Comparison of ENCODE assay signal across 11 cellular contexts in genomic region chr10:633279-634245, GRCh38. TPM values are rescaled to one million over a fixed set of nuclear protein-coding genes. Genes with fewer than 3 reads are reported as not detected.
DNase-seq lines count a peak whose midpoint lies in the region; ATAC-seq and TF ChIP-seq lines count a peak whose summit lies in the region.
"Had no signal": no experiment of that assay in that cellular context is flagged by ENCODE, and none has a peak within 500 bp of the region (broad histone marks: within the 10 kb centered on the region; RNA-seq: fewer than 3 reads in every experiment).

No MANE protein-coding gene starts in this region.

- H3K36me3 ChIP-seq in gastroesophageal sphincter (no peaks in the 10 kb centered on the region), tibial artery (peaks cover 0 to 5% (median 0%) of the 10 kb centered on the region in 3 donors)

- no peaks in the 10 kb centered on the region for H3K27me3 Mint-ChIP-seq in nephron progenitor cell (ENCODE audit: low read depth, poor library complexity)

- DNase-seq in SHP77 (lab: John Stamatoyannopoulos, UW) (peak; percentile 33 to 47), nephron progenitor cell (no peak), tibial artery (peak in 1 of 2 donors; percentile 86), HEK293T (ENCODE audit: extremely low spot score) (no peak)
- DNase-seq: effector CD4-positive, alpha-beta T cell; NCI-H1436; NCI-H526 treated with DMSO at 0.1 percent for 48 hours had no signal

- H3K4me1 ChIP-seq in gastroesophageal sphincter, result peaks cover 0 to 89% (median 7%) of the 10 kb centered on the region in 3 donors
- H3K4me1 ChIP-seq in tibial artery, result peaks cover 0 to 30% (median 11%) of the 10 kb centered on the region in 4 donors

- peaks cover 37% of the 10 kb centered on the region for H3K36me3 Mint-ChIP-seq in nephron progenitor cell (ENCODE audit: low read depth)

- POLR2A ChIA-PET in HEK293T (lab: Yijun Ruan, JAX), result interaction anchor here (1.5 kb wide), 1 partner anchor 8 kb away, joined by 3 read pairs; no protein-coding TSS in a partner anchor

- CTCF ChIA-PET in HEK293T (lab: Yijun Ruan, JAX), result no interaction called here

- intact Hi-C loops in tibial artery (cut with DNase I; ENCODE audit: low total_unique reads), result no loop called here

- H3K4me1 Mint-ChIP-seq in nephron progenitor cell, result peaks cover 57% of the 10 kb centered on the region

- ATAC-seq in gastroesophageal sphincter, result peak; percentile 71
- ATAC-seq in GM21619 (IDR thresholded peaks at IDR 0.05; ENCODE audit: unreplicated experiment), result no peak
- no peak for ATAC-seq in HG02973 (IDR thresholded peaks at IDR 0.05; ENCODE audit: unreplicated experiment)
- ATAC-seq: HCT116 had no signal

- H3K27me3 ChIP-seq in gastroesophageal sphincter (no peaks in the 10 kb centered on the region), tibial artery (no peaks in the 10 kb centered on the region)

- peak overlapping the region; percentile 92 for H3K27ac Mint-ChIP-seq in nephron progenitor cell

- no peak for TF ChIP-seq EP300 in gastroesophageal sphincter (IDR thresholded peaks at IDR 0.05)

- TF ChIP-seq CTCF in gastroesophageal sphincter (IDR thresholded peaks at IDR 0.05), result peak in 1 of 4 experiments; percentile 9
- no peak for TF ChIP-seq CTCF in nephron progenitor cell (IDR thresholded peaks at IDR 0.05)
- TF ChIP-seq CTCF in tibial artery (IDR thresholded peaks at IDR 0.05), result no peak

- TF ChIP-seq POLR2A in gastroesophageal sphincter (IDR thresholded peaks at IDR 0.05), result peak in 1 of 2 donors; percentile 24

- H3K9me3 ChIP-seq in gastroesophageal sphincter (no peaks in the 10 kb centered on the region), tibial artery (no peaks in the 10 kb centered on the region)

- H3K4me3 ChIP-seq in gastroesophageal sphincter (peak overlapping the region in 1 of 2 donors; percentile 36), tibial artery (peak overlapping the region; percentile 32 to 35)

- no peak overlapping the region for H3K4me3 Mint-ChIP-seq in nephron progenitor cell

- H3K27ac ChIP-seq in gastroesophageal sphincter, result peak overlapping the region; percentile 50 to 85 (median 84)
- peak overlapping the region; percentile 70 to 74 for H3K27ac ChIP-seq in tibial artery

- H3K9me3 Mint-ChIP-seq in nephron progenitor cell, result peaks cover 16% of the 10 kb centered on the region

- 31 to 42% methylated on average over 10 to 12 of the region's 39 CpGs for WGBS in gastroesophageal sphincter (ENCODE audit: low coverage in 1 of 2), 2 donors

TF ChIP-seq in HEK293T, 16 proteins besides CTCF, POLR2A, EP300 and RAD21:
- TF ChIP-seq FOXM1 (IDR thresholded peaks at IDR 0.05; ENCODE audit: borderline replicate concordance) (no peak), LEF1 (IDR thresholded peaks at IDR 0.05; ENCODE audit: borderline replicate concordance) (no peak), BHLHE40 (IDR thresholded peaks at IDR 0.05; ENCODE audit: borderline replicate concordance) (no peak), FOXK2 (IDR thresholded peaks at IDR 0.05) (no peak), ELF4 (IDR thresholded peaks at IDR 0.05) (no peak), TARDBP (IDR thresholded peaks at IDR 0.05) (no peak), NFRKB (IDR thresholded peaks at IDR 0.05) (no peak), FOXA1 (IDR thresholded peaks at IDR 0.05) (no peak), PKNOX1 (IDR thresholded peaks at IDR 0.05) (no peak), SUZ12 (IDR thresholded peaks at IDR 0.05) (no peak), CTBP1 (IDR thresholded peaks at IDR 0.05; ENCODE audit: borderline replicate concordance) (no peak), HDGF (IDR thresholded peaks at IDR 0.05; ENCODE audit: borderline replicate concordance) (no peak), ARNT (IDR thresholded peaks at IDR 0.05) (no peak), SP1 (IDR thresholded peaks at IDR 0.05) (no peak), ZNF384 (IDR thresholded peaks at IDR 0.05) (no peak), L3MBTL2 (conservative IDR thresholded peaks at IDR 0.05) (no peak)

RNA-seq across cellular contexts. Expression of gene DIP2C, which starts 55.9 kb away (rescaled TPM):
- 10 to 100 TPM; 40.8 to 73.8 (median 47.7) TPM for total RNA-seq in gastroesophageal sphincter

Comparison
In these comparisons a context has a peak if more than half of its experiments do, and no peak if none do; other contexts are left out.
1. DNase-seq: peak in SHP77 (2 of 2); none in nephron progenitor cell (single experiment) and HEK293T (single experiment).